ENCODE assay signal across 8 cellular contexts in the genomic region with DNA sequence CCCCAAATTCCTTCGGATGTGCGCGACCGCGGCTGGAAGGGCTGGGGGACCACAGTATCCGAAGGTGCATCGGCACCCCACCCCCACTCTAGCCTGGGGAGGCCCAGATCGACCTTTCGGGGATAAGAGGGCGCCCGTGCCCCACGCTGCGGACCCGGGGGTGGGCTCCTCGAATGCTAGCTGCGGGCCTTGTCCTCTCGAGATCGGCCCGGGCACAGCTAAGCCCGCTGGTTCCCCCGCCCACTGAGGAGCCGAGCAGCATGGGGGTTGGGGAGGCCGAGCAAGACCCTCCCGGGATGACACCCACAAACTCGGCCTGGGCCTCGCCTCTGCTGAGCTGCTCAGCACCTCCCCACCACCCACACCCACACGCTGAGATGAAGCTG. TPM values are rescaled to one million over a fixed set of nuclear protein-coding genes. Genes with fewer than 3 reads are reported as not detected.
A peak's percentile ranks its signal among the peaks of the same experiment; 100 is the strongest.
DNase-seq lines count a peak whose midpoint lies in the region; ATAC-seq and TF ChIP-seq lines count a peak whose summit lies in the region.

No MANE protein-coding gene starts in this region.

- H3K4me3 ChIP-seq in heart right ventricle (peak overlapping the region; percentile 64 to 90 (median 84)), gastrocnemius medialis (peak overlapping the region; percentile 56 to 91 (median 76))

- peak overlapping the region; percentile 86 for H3K4me3 Mint-ChIP-seq in WTC11

- peak; percentile 2 for ATAC-seq in GM21723 (IDR thresholded peaks at IDR 0.05; ENCODE audit: unreplicated experiment)
- peak; percentile 3 for ATAC-seq in WTC11
- peak in 6 of 8 donors; percentile 2 to 40 (median 18) for ATAC-seq in heart right ventricle
- ATAC-seq in gastrocnemius medialis, result no peak
- ATAC-seq in GM19455 (IDR thresholded peaks at IDR 0.05; ENCODE audit: unreplicated experiment), result no peak
- no peak for ATAC-seq in GM21367 (IDR thresholded peaks at IDR 0.05; ENCODE audit: unreplicated experiment)

- DNase-seq in WTC11 (ENCODE audit: low spot score), result peak; percentile 45
- DNase-seq in heart right ventricle, result peak in 1 of 2 donors; percentile 34
- no peak for DNase-seq in gastrocnemius medialis
- DNase-seq in NCI-H1417 (lab: John Stamatoyannopoulos, UW), result no peak
- no peak for DNase-seq in activated CD4-positive, CD25-positive, alpha-beta regulatory T cell (lab: John Stamatoyannopoulos, UW)

- peaks cover 0 to 41% (median 28%) of the 10 kb centered on the region in 9 donors for H3K4me1 ChIP-seq in heart right ventricle
- H3K4me1 ChIP-seq in gastrocnemius medialis, result peaks cover 15 to 27% of the 10 kb centered on the region in 2 donors

- peaks cover 15% of the 10 kb centered on the region for H3K4me1 Mint-ChIP-seq in WTC11

- peaks cover 0 to 26% (median 0%) of the 10 kb centered on the region in 7 donors for H3K27me3 ChIP-seq in heart right ventricle
- H3K27me3 ChIP-seq in gastrocnemius medialis, result no peaks in the 10 kb centered on the region

- 8 to 10% methylated on average over 27 of the region's 27 CpGs for WGBS in heart right ventricle, 2 donors

- H3K9me3 Mint-ChIP-seq in WTC11, result no peaks in the 10 kb centered on the region

- TF ChIP-seq CTCF in WTC11 (IDR thresholded peaks at IDR 0.05) (no peak), heart right ventricle (IDR thresholded peaks at IDR 0.05) (no peak), gastrocnemius medialis (IDR thresholded peaks at IDR 0.05 in 4 of 5, conservative IDR thresholded peaks at IDR 0.05 in 1 of 5) (no peak)

- POLR2A ChIA-PET in WTC11 (lab: Charles Lee), result interaction anchor here (0.8 to 2.0 kb wide), 6 partner anchors 8 to 97 kb away, joined by 3 to 12 read pairs (median 4); partner anchors contain the start of gene ALDH4A1

- no peaks in the 10 kb centered on the region for H3K9me3 ChIP-seq in heart right ventricle
- no peaks in the 10 kb centered on the region for H3K9me3 ChIP-seq in gastrocnemius medialis

- H3K27ac ChIP-seq in heart right ventricle (peak overlapping the region in 6 of 10 donors; percentile 28 to 63 (median 49)), gastrocnemius medialis (peak overlapping the region; percentile 25 to 60 (median 40))

- intact Hi-C loops in heart right ventricle (cut with DNase I) (loop anchor here in 8 of 10 donors (2.0 to 10.0 kb wide), 9 partner anchors 34 to 135 kb away; partner anchors contain the start of gene ALDH4A1 (in 2 of the 8)), gastrocnemius medialis (cut with DNase I; ENCODE audit: low total_unique reads) (loop anchor here (2.0 to 10.0 kb wide), 3 partner anchors 34 to 258 kb away; partner anchors contain the start of gene UBR4)

- H3K36me3 Mint-ChIP-seq in WTC11, result no peaks in the 10 kb centered on the region

- H3K27ac Mint-ChIP-seq in WTC11, result no peak overlapping the region

- TF ChIP-seq POLR2A in gastrocnemius medialis (IDR thresholded peaks at IDR 0.05), result no peak

- in situ Hi-C loops in gastrocnemius medialis (cut with MboI; ENCODE audit: low sequenced_read_pairs in 4 of 4), result no loop called here

- H3K27me3 Mint-ChIP-seq in WTC11 (ENCODE audit: low read depth), result peaks cover 59% of the 10 kb centered on the region

- H3K36me3 ChIP-seq in heart right ventricle (peaks cover 0 to 6% (median 0%) of the 10 kb centered on the region in 9 donors), gastrocnemius medialis (no peaks in the 10 kb centered on the region)

- CTCF ChIA-PET in WTC11 (lab: Charles Lee), result interaction anchor here (0.5 to 4.6 kb wide), 6 partner anchors 8 to 232 kb away, joined by 4 to 47 read pairs (median 10); no protein-coding TSS in a partner anchor

TF ChIP-seq in WTC11, 78 proteins besides CTCF, POLR2A, EP300 and RAD21 (continues in another document):
- TF ChIP-seq, protein P1, sequence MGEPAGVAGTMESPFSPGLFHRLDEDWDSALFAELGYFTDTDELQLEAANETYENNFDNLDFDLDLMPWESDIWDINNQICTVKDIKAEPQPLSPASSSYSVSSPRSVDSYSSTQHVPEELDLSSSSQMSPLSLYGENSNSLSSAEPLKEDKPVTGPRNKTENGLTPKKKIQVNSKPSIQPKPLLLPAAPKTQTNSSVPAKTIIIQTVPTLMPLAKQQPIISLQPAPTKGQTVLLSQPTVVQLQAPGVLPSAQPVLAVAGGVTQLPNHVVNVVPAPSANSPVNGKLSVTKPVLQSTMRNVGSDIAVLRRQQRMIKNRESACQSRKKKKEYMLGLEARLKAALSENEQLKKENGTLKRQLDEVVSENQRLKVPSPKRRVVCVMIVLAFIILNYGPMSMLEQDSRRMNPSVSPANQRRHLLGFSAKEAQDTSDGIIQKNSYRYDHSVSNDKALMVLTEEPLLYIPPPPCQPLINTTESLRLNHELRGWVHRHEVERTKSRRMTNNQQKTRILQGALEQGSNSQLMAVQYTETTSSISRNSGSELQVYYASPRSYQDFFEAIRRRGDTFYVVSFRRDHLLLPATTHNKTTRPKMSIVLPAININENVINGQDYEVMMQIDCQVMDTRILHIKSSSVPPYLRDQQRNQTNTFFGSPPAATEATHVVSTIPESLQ (CRISPR knock-in tag; IDR thresholded peaks at IDR 0.05), result no peak
- TF ChIP-seq, protein P2, sequence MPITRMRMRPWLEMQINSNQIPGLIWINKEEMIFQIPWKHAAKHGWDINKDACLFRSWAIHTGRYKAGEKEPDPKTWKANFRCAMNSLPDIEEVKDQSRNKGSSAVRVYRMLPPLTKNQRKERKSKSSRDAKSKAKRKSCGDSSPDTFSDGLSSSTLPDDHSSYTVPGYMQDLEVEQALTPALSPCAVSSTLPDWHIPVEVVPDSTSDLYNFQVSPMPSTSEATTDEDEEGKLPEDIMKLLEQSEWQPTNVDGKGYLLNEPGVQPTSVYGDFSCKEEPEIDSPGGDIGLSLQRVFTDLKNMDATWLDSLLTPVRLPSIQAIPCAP (CRISPR knock-in tag; IDR thresholded peaks at IDR 0.05), result no peak
- TF ChIP-seq, protein P3, sequence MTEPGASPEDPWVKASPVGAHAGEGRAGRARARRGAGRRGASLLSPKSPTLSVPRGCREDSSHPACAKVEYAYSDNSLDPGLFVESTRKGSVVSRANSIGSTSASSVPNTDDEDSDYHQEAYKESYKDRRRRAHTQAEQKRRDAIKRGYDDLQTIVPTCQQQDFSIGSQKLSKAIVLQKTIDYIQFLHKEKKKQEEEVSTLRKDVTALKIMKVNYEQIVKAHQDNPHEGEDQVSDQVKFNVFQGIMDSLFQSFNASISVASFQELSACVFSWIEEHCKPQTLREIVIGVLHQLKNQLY (CRISPR knock-in tag; IDR thresholded peaks at IDR 0.05), result no peak
- TF ChIP-seq NR1H2 (CRISPR knock-in tag; IDR thresholded peaks at IDR 0.05), result no peak
- no peak for TF ChIP-seq ZNF425 (CRISPR knock-in tag; conservative IDR thresholded peaks at IDR 0.05)
- no peak for TF ChIP-seq FOXJ3 (CRISPR knock-in tag; IDR thresholded peaks at IDR 0.05; ENCODE audit: borderline replicate concordance)
- no peak for TF ChIP-seq TEAD4 (CRISPR knock-in tag; IDR thresholded peaks at IDR 0.05)
- TF ChIP-seq FOXP1 (CRISPR knock-in tag; IDR thresholded peaks at IDR 0.05; ENCODE audit: borderline replicate concordance), result peak; percentile 35; the same call in 1 of the 2 replicates
- TF ChIP-seq SMAD3 (CRISPR knock-in tag; IDR thresholded peaks at IDR 0.05; ENCODE audit: borderline replicate concordance), result no peak
- no peak for TF ChIP-seq FOXK1 (CRISPR knock-in tag; IDR thresholded peaks at IDR 0.05)
- TF ChIP-seq TCF7 (CRISPR knock-in tag; IDR thresholded peaks at IDR 0.05; ENCODE audit: low read depth), result no peak
- peak; percentile 18; the same call in 1 of the 2 replicates for TF ChIP-seq SP1 (CRISPR knock-in tag; conservative IDR thresholded peaks at IDR 0.05)
- TF ChIP-seq, protein P4, sequence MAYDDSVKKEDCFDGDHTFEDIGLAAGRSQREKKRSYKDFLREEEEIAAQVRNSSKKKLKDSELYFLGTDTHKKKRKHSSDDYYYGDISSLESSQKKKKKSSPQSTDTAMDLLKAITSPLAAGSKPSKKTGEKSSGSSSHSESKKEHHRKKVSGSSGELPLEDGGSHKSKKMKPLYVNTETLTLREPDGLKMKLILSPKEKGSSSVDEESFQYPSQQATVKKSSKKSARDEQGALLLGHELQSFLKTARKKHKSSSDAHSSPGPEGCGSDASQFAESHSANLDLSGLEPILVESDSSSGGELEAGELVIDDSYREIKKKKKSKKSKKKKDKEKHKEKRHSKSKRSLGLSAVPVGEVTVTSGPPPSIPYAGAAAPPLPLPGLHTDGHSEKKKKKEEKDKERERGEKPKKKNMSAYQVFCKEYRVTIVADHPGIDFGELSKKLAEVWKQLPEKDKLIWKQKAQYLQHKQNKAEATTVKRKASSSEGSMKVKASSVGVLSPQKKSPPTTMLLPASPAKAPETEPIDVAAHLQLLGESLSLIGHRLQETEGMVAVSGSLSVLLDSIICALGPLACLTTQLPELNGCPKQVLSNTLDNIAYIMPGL (CRISPR knock-in tag; IDR thresholded peaks at IDR 0.05), result 0 out of 2 replicates have a peak, but pooled peaks have one; percentile 28
- TF ChIP-seq ZNF416 (CRISPR knock-in tag; IDR thresholded peaks at IDR 0.05), result no peak
- no peak for TF ChIP-seq ZNF232 (CRISPR knock-in tag; IDR thresholded peaks at IDR 0.05)
- no peak for TF ChIP-seq ZNF317 (CRISPR knock-in tag; IDR thresholded peaks at IDR 0.05; ENCODE audit: borderline replicate concordance, low read depth)
- TF ChIP-seq GABPB1 (CRISPR knock-in tag; IDR thresholded peaks at IDR 0.05), result no peak

RNA-seq across cellular contexts. Expression of gene IFFO2, which starts 0.7 kb away (rescaled TPM):
- total RNA-seq in WTC11 (2021), result 6.5 to 8.1 TPM (median 6.9 TPM) in 3 replicates
- total RNA-seq in heart right ventricle, result 1 to 10 TPM; 3.2 to 8.2 (median 4.7) TPM
- polyA plus RNA-seq in heart right ventricle, result 1 to 10 TPM; 2.2 to 2.3 TPM
- total RNA-seq in gastrocnemius medialis, result 10 to 100 TPM in 1 of 4 donors, 1 to 10 TPM in 3; 2.1 to 16.3 (median 5.7) TPM

RNA-seq across cellular contexts. Expression of gene ALDH4A1, which starts 54.8 kb away (rescaled TPM):
- total RNA-seq in WTC11 (2021), result 31.0 to 37.5 TPM (median 36.2 TPM) in 3 replicates
- 10 to 100 TPM; 18.5 to 60.8 (median 44.7) TPM for total RNA-seq in heart right ventricle
- 10 to 100 TPM; 12.7 to 24.0 TPM for polyA plus RNA-seq in heart right ventricle
- total RNA-seq in gastrocnemius medialis, result 10 to 100 TPM; 22.8 to 35.3 (median 31.4) TPM

Comparison
In these comparisons a context has a peak if more than half of its experiments do, and no peak if none do; other contexts are left out.
1. ATAC-seq: peak in GM21723 (single experiment), WTC11 (single experiment) and heart right ventricle (6 of 8); none in gastrocnemius medialis (0 of 2), GM19455 (single experiment) and GM21367 (single experiment).